ENCODE assay signal across 20 cellular contexts in the genomic region with DNA sequence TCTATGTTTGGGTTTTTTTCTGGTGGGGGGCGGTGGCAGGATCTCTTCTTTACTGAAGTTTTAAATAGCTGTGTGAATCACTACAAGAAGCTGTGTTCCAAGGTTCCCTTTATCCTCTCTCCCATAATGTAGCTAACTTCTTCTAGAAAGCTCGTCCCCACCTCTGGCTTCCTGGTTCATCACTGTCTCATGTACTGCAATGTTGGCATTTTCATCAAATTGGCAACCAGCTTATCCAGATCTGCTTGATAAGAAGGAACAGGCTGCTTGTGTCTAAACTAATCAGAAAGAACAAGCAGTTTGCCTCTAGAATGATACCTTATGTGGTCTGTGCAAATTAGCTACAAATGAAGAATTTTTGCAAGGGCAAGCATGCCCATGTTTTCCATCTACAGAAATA.
DNase-seq lines count a peak whose midpoint lies in the region; ATAC-seq, FAIRE-seq and TF ChIP-seq lines count a peak whose summit lies in the region.
"Had no signal": no experiment of that assay in that cellular context is flagged by ENCODE, and none has a peak within 500 bp of the region (broad histone marks: within the 10 kb centered on the region; RNA-seq: fewer than 3 reads in every experiment).

No MANE protein-coding gene starts in this region.

- H2AFZ ChIP-seq in PC-9 (0 out of 2 replicates have a peak overlapping the region, but pooled peaks have one; percentile 22), GM23248 (no peak overlapping the region)

- H3K79me2 ChIP-seq in PC-9 (ENCODE audit: low read depth) (no peaks in the 10 kb centered on the region), GM23248 (ENCODE audit: insufficient read depth) (no peaks in the 10 kb centered on the region)

- no peak overlapping the region for H3K9ac ChIP-seq in GM23248

- DNase-seq in GM12892 (ENCODE audit: insufficient read length): no peak
- no peak for DNase-seq in PC-9
- peak; percentile 7 for DNase-seq in prostate gland (ENCODE audit: low spot score)
- DNase-seq in uterus: no peak
- no peak for DNase-seq in GM23248
- DNase-seq: CD4-positive, alpha-beta T cell; CD8-positive, alpha-beta memory T cell; DMS 273 treated with DMSO at 0.1 percent for 48 hours; DMS79; EL; GDM1; GOT3; HFFc6 had no signal

- H3K4me2 ChIP-seq in PC-9 (no peak overlapping the region), GM23248 (ENCODE audit: unreplicated experiment) (no peak overlapping the region)

- intact Hi-C loops in PC-9 (cut with micrococcal nuclease; ENCODE audit: unreplicated experiment) (no loop called here), prostate gland (cut with DNase I) (no loop called here), uterus (cut with DNase I; ENCODE audit: low total_unique reads) (no loop called here)

- CTCF ChIA-PET in PC-9 (lab: Charles Lee): no interaction called here

- H3K4me1 ChIP-seq in PC-9 (replicated peaks; ENCODE audit: insufficient read depth) (no peaks in the 10 kb centered on the region), prostate gland (replicated peaks) (no peaks in the 10 kb centered on the region), uterus (no peaks in the 10 kb centered on the region), GM23248 (ENCODE audit: insufficient read depth) (no peaks in the 10 kb centered on the region)
- H3K4me1 ChIP-seq: HAP-1 had no signal

- H3K27ac ChIP-seq in C4-2B (peak overlapping the region; percentile 45; the same call in 1 of the 2 replicates), PC-9 (no peak overlapping the region), prostate gland (no peak overlapping the region), uterus (no peak overlapping the region), GM23248 (no peak overlapping the region)

- WGBS in prostate gland: 71% methylated on average over 2 of the region's 2 CpGs
- WGBS in GM23248 (ENCODE audit: low coverage in 1 of 2, low lambda C conversion rate in 2 of 2, missing lambda C conversion rate in 2 of 2), 2 experiments: 16 to 19% methylated on average over 2 of the region's 2 CpGs

- H4K20me1 ChIP-seq in PC-9 (ENCODE audit: insufficient read depth): no peaks in the 10 kb centered on the region
- H4K20me1 ChIP-seq in GM23248 (ENCODE audit: insufficient read depth): no peaks in the 10 kb centered on the region

- H3K4me3 ChIP-seq in PC-9: no peak overlapping the region
- H3K4me3 ChIP-seq in prostate gland: no peak overlapping the region
- H3K4me3 ChIP-seq in uterus: no peak overlapping the region
- no peak overlapping the region for H3K4me3 ChIP-seq in GM23248
- H3K4me3 ChIP-seq: GM12878, HAP-1 had no signal

- in situ Hi-C loops in GM23248 (cut with MboI): no loop called here

- no peaks in the 10 kb centered on the region for H3K9me3 ChIP-seq in PC-9 (ENCODE audit: insufficient read depth, low read depth)
- no peaks in the 10 kb centered on the region for H3K9me3 ChIP-seq in prostate gland
- H3K9me3 ChIP-seq in uterus: no peaks in the 10 kb centered on the region
- H3K9me3 ChIP-seq in GM23248 (ENCODE audit: low read depth): no peaks in the 10 kb centered on the region
- H3K9me3 ChIP-seq: HAP-1 had no signal

- TF ChIP-seq CTCF in C4-2B (conservative IDR thresholded peaks at IDR 0.05) (no peak), PC-9 (conservative IDR thresholded peaks at IDR 0.05) (no peak), prostate gland (IDR thresholded peaks at IDR 0.05) (no peak), uterus (IDR thresholded peaks at IDR 0.05) (no peak)

- BruUV-seq in PC-9 (replicated peaks; lab: Mats Ljungman, UMichigan): no TSS peak

- FAIRE-seq in GM12892 (lab: Jason Lieb, UNC): peak; percentile 21
- FAIRE-seq: D721Med, GM12878, GM19239, H54 had no signal

- TF ChIP-seq POLR2A in GM12892 (IDR thresholded peaks at IDR 0.05; ENCODE audit: low read depth, low read length): no peak
- TF ChIP-seq POLR2A in prostate gland (IDR thresholded peaks at IDR 0.05): no peak
- no peak for TF ChIP-seq POLR2A in uterus (IDR thresholded peaks at IDR 0.05)

- H3K36me3 ChIP-seq in PC-9 (ENCODE audit: low read depth): no peaks in the 10 kb centered on the region
- no peaks in the 10 kb centered on the region for H3K36me3 ChIP-seq in prostate gland
- H3K36me3 ChIP-seq in uterus: no peaks in the 10 kb centered on the region
- no peaks in the 10 kb centered on the region for H3K36me3 ChIP-seq in GM23248 (ENCODE audit: low read depth)
- H3K36me3 ChIP-seq: HAP-1 had no signal

- H3K27me3 ChIP-seq in PC-9 (ENCODE audit: insufficient read depth, low read depth): no peaks in the 10 kb centered on the region
- H3K27me3 ChIP-seq in prostate gland (replicated peaks; ENCODE audit: insufficient read depth): no peaks in the 10 kb centered on the region
- no peaks in the 10 kb centered on the region for H3K27me3 ChIP-seq in uterus
- H3K27me3 ChIP-seq in GM23248 (replicated peaks; ENCODE audit: insufficient read depth): no peaks in the 10 kb centered on the region

- no peak for ATAC-seq in HG02571 (IDR thresholded peaks at IDR 0.05; ENCODE audit: unreplicated experiment)
- ATAC-seq: GM12878 had no signal

- H3K9me2 ChIP-seq in PC-9 (ENCODE audit: insufficient read depth) (no peaks in the 10 kb centered on the region), GM23248 (ENCODE audit: insufficient read depth) (no peaks in the 10 kb centered on the region)

- no peaks in the 10 kb centered on the region for H3F3A ChIP-seq in PC-9 (ENCODE audit: insufficient read depth, low read depth)
- no peaks in the 10 kb centered on the region for H3F3A ChIP-seq in GM23248 (ENCODE audit: insufficient read depth)

- POLR2A ChIA-PET in PC-9 (lab: Charles Lee; ENCODE audit: unreplicated experiment): no interaction called here
